Comparison of ENCODE assay signal across 1 cellular context in genomic region chr6:154242617-154243357, GRCh38.
TF ChIP-seq lines count a peak whose summit lies in the region.

No MANE protein-coding gene starts in this region.

TF ChIP-seq in GM12878, 131 proteins besides CTCF, POLR2A, EP300 and RAD21 (continued from another document):
- TF ChIP-seq ZNF687 (IDR thresholded peaks at IDR 0.05): peak; percentile 80
